Comparison of ENCODE assay signal across 8 cellular contexts in genomic region chr15:49044002-49044401, GRCh38.
DNase-seq lines count a peak whose midpoint lies in the region; ATAC-seq and TF ChIP-seq lines count a peak whose summit lies in the region.
"Had no signal": no experiment of that assay in that cellular context is flagged by ENCODE, and none has a peak within 500 bp of the region (broad histone marks: within the 10 kb centered on the region; RNA-seq: fewer than 3 reads in every experiment).

No MANE protein-coding gene starts in this region.

- no peak for TF ChIP-seq CTCF in DOHH2 (IDR thresholded peaks at IDR 0.05; ENCODE audit: low read depth, low read length, poor library complexity, severe bottlenecking)
- TF ChIP-seq CTCF in OCI-LY3 (IDR thresholded peaks at IDR 0.05; ENCODE audit: low read depth, low read length): no peak
- no peak for TF ChIP-seq CTCF in fibroblast of mammary gland (conservative IDR thresholded peaks at IDR 0.05; ENCODE audit: control insufficient read depth, insufficient read depth, low read depth, low read length)

- H3K27ac ChIP-seq in DOHH2 (ENCODE audit: low read depth, low read length) (no peak overlapping the region), OCI-LY3 (ENCODE audit: low read length) (no peak overlapping the region)

- H3K9me3 ChIP-seq in DOHH2 (ENCODE audit: control insufficient read depth, insufficient read depth, low read length): no peaks in the 10 kb centered on the region
- no peaks in the 10 kb centered on the region for H3K9me3 ChIP-seq in OCI-LY3 (ENCODE audit: insufficient read depth, low read length)

- H3K9ac ChIP-seq in OCI-LY3 (ENCODE audit: low read length): no peak overlapping the region

- H3K79me2 ChIP-seq in DOHH2 (ENCODE audit: control insufficient read depth, low read length) (peaks cover 47% of the 10 kb centered on the region), OCI-LY3 (ENCODE audit: low read length) (peaks cover 54% of the 10 kb centered on the region)

- H3K4me2 ChIP-seq in DOHH2 (ENCODE audit: low read length) (peak overlapping the region; percentile 91), OCI-LY3 (ENCODE audit: low read length) (peak overlapping the region; percentile 68; the same call in 1 of the 2 replicates)

- no peaks in the 10 kb centered on the region for H3K9me2 ChIP-seq in DOHH2 (replicated peaks; ENCODE audit: control insufficient read depth, low read length)

- no peak for ATAC-seq in GM18502 (IDR thresholded peaks at IDR 0.05; ENCODE audit: poor library complexity, unreplicated experiment)

- H3K4me3 ChIP-seq in DOHH2 (ENCODE audit: low read length) (no peak overlapping the region; the same call in 1 of the 2 replicates), OCI-LY3 (ENCODE audit: low read length) (no peak overlapping the region), fibroblast of mammary gland (ENCODE audit: control insufficient read depth, low read depth, low read length) (no peak overlapping the region), skeletal muscle cell (ENCODE audit: low read depth, low read length) (peak overlapping the region; percentile 94)

- H2AFZ ChIP-seq in OCI-LY3 (ENCODE audit: low read depth, low read length): no peak overlapping the region

- peaks cover 22% of the 10 kb centered on the region for H3K4me1 ChIP-seq in DOHH2 (ENCODE audit: control insufficient read depth, low read length)
- H3K4me1 ChIP-seq in OCI-LY3 (ENCODE audit: low read length): peaks cover 20% of the 10 kb centered on the region

- H3K36me3 ChIP-seq in DOHH2 (ENCODE audit: control insufficient read depth, low read length) (peaks cover 5% of the 10 kb centered on the region; the same call in 1 of the 2 replicates), OCI-LY3 (replicated peaks; ENCODE audit: low read depth, low read length) (no peaks in the 10 kb centered on the region)

- H3F3A ChIP-seq in DOHH2 (ENCODE audit: control insufficient read depth, insufficient read depth): peaks cover 11% of the 10 kb centered on the region; the same call in 1 of the 2 replicates

- DNase-seq in fibroblast of mammary gland (ENCODE audit: low read depth) (peak; percentile 2), skeletal muscle cell (ENCODE audit: low read depth) (no peak), AML-193 (lab: John Stamatoyannopoulos, UW) (no peak)
- DNase-seq in stimulated activated naive CD4-positive, alpha-beta T cell (lab: John Stamatoyannopoulos, UW): no peak
- DNase-seq: stimulated activated CD4-positive, alpha-beta T cell treated with anti-CD3 and anti-CD28 coated beads, Interleukin-4, amount 100 ng/mL, for 24 hours had no signal

- H4K20me1 ChIP-seq in DOHH2 (ENCODE audit: control insufficient read depth, insufficient read depth, low read depth, low read length) (no peaks in the 10 kb centered on the region), OCI-LY3 (ENCODE audit: insufficient read depth, low read length) (peaks cover 31% of the 10 kb centered on the region; the same call in 1 of the 2 replicates)

- H3K27me3 ChIP-seq in DOHH2 (ENCODE audit: control insufficient read depth, low read length) (no peaks in the 10 kb centered on the region), OCI-LY3 (ENCODE audit: low read depth, low read length) (no peaks in the 10 kb centered on the region)
